ENCODE assay signal across 15 cellular contexts in genomic region chr10:29308142-29308541, GRCh38. TPM values are rescaled to one million over a fixed set of nuclear protein-coding genes. Genes with fewer than 3 reads are reported as not detected.
"Had no signal": no experiment of that assay in that cellular context is flagged by ENCODE, and none has a peak within 500 bp of the region (broad histone marks: within the 10 kb centered on the region; RNA-seq: fewer than 3 reads in every experiment).

No MANE protein-coding gene starts in this region.

RNA-seq across cellular contexts. Expression of gene LYZL1, which starts 19.3 kb away (rescaled TPM):
- total RNA-seq: activated B cell treated with CpG ODN at 0.5 μM for 24 hours; activated CD4-positive, alpha-beta memory T cell treated with anti-CD3 and anti-CD28 coated beads for 36 hours; activated CD4-positive, alpha-beta memory T cell treated with anti-CD3 and anti-CD28 coated beads, Interleukin-2, amount 10 ng/mL, durations not matched to agents 7 days and 5 days; activated CD4-positive, alpha-beta T cell treated with anti-CD3 and anti-CD28 coated beads for 36 hours; activated CD4-positive, alpha-beta T cell treated with anti-CD3 and anti-CD28 coated beads, Interleukin-2, amount 10 ng/mL, durations not matched to agents 24 days and 14 days; activated CD4-positive, alpha-beta T cell treated with anti-CD3 and anti-CD28 coated beads, Interleukin-2, amount 10 ng/mL, durations not matched to agents 7 days and 5 days; activated CD8-positive, alpha-beta memory T cell treated with anti-CD3 and anti-CD28 coated beads for 36 hours; activated CD8-positive, alpha-beta memory T cell treated with anti-CD3 and anti-CD28 coated beads, Interleukin-2, amount 10 ng/mL, durations not matched to agents 7 days and 5 days; activated CD8-positive, alpha-beta T cell treated with anti-CD3 and anti-CD28 coated beads for 36 hours; activated CD8-positive, alpha-beta T cell treated with anti-CD3 and anti-CD28 coated beads, Interleukin-2, amount 10 ng/mL, durations not matched to agents 7 days and 5 days; T-cell; T-helper 1 cell treated with Interleukin-12 subunit alpha and Interleukin-12 subunit beta and Interleukin-4 antibody, amounts not matched to agents 30 ng/mL and 1 ng/mL, for 36 hours; T-helper 17 cell; T-helper 2 cell treated with Interferon-gamma antibody and Interleukin-4, amounts not matched to agents 100 ng/mL and 5 ng/mL, for 36 hours; WTC11 had no signal
